In the genomic region with DNA sequence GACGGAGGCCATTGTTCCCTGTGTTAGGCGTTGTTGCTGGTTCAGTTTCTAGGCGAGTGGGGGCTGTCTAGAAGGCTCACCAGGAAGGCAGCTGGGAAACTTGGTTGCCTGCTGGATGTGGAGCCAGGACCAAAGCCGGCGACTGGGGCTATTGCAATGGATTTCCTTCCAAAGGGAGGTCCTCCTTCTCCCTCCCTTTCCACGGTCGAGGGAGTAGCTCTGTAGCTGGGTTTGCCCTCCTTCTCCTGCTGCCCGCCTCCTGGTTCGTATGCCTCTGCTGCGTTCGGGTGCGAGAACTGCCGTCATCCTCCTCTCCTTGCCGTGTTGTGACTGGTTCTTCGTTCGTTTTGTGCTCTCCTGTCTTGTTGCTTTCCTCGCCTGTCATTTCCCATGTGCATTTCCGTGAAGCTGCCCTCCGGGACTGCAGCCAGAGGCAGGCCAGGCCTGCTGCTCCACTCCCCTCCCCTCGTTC, we compare ENCODE assay signal across 8 cellular contexts.
DNase-seq lines count a peak whose midpoint lies in the region; ATAC-seq, FAIRE-seq and TF ChIP-seq lines count a peak whose summit lies in the region.

No MANE protein-coding gene starts in this region.

- H3K4me1 Mint-ChIP-seq in chondrocyte (ENCODE audit: low read depth) = peaks cover 16% of the 10 kb centered on the region

- FAIRE-seq in HTR-8/SVneo (lab: Jason Lieb, UNC) = peak; percentile 4
- FAIRE-seq in kidney (lab: Jason Lieb, UNC) = no peak

- peak overlapping the region; percentile 29 to 39 for H3K4me3 ChIP-seq in kidney (ENCODE audit: low read length in 2 of 2)

- peak overlapping the region; percentile 54 for H3K4me3 Mint-ChIP-seq in chondrocyte (ENCODE audit: unreplicated experiment)

- no peaks in the 10 kb centered on the region for H3K36me3 Mint-ChIP-seq in chondrocyte (ENCODE audit: low read depth)

- H3K27ac Mint-ChIP-seq in chondrocyte (ENCODE audit: unreplicated experiment) = peak overlapping the region; percentile 14

- H3K27me3 Mint-ChIP-seq in chondrocyte (ENCODE audit: low read depth) = no peaks in the 10 kb centered on the region

- H3K4me1 ChIP-seq in kidney (ENCODE audit: control insufficient read depth in 1 of 2, insufficient read depth in 1 of 2, low read depth in 1 of 2, low read length in 2 of 2) = peaks cover 12 to 13% of the 10 kb centered on the region in 2 donors

- TF ChIP-seq CTCF in chondrocyte (IDR thresholded peaks at IDR 0.05) = no peak
- TF ChIP-seq CTCF in kidney (IDR thresholded peaks at IDR 0.05; ENCODE audit: borderline replicate concordance, extremely low read depth, insufficient read depth) = no peak
- no peak for TF ChIP-seq CTCF in GM20000 (IDR thresholded peaks at IDR 0.05; ENCODE audit: extremely low read depth, missing control alignments)

- peak overlapping the region; percentile 9 to 16 for H3K9ac ChIP-seq in kidney (ENCODE audit: low read length in 2 of 2)

- H3K9me3 Mint-ChIP-seq in chondrocyte (ENCODE audit: low read depth) = no peaks in the 10 kb centered on the region

- H3K36me3 ChIP-seq in kidney (ENCODE audit: control insufficient read depth in 1 of 2, insufficient read depth in 2 of 2, low read length in 2 of 2) = peaks cover 0 to 8% of the 10 kb centered on the region in 2 donors

- peak overlapping the region; percentile 68 for H3K27ac ChIP-seq in kidney (ENCODE audit: low read depth in 2 of 2, low read length in 2 of 2)

- ATAC-seq in HG02938 (IDR thresholded peaks at IDR 0.05; ENCODE audit: unreplicated experiment) = no peak
- ATAC-seq in HG02885 (IDR thresholded peaks at IDR 0.05; ENCODE audit: poor library complexity, unreplicated experiment) = no peak
- ATAC-seq in HG02884 (IDR thresholded peaks at IDR 0.05; ENCODE audit: unreplicated experiment) = no peak

- intact Hi-C loops in kidney (cut with DNase I) = no loop called here

- H3K9me3 ChIP-seq in kidney (ENCODE audit: control insufficient read depth in 1 of 2, low read length in 2 of 2) = no peaks in the 10 kb centered on the region

- DNase-seq in HTR-8/SVneo (ENCODE audit: insufficient read length, low spot score) = no peak
- no peak for DNase-seq in chondrocyte (ENCODE audit: low spot score)
- no peak for DNase-seq in kidney
- DNase-seq in putamen (ENCODE audit: low spot score) = peak; percentile 43
- no peak for DNase-seq in GM20000 (ENCODE audit: low spot score)
